ENCODE assay signal across 17 cellular contexts in genomic region chr7:142636751-142637150, GRCh38.
DNase-seq lines count a peak whose midpoint lies in the region; ATAC-seq and TF ChIP-seq lines count a peak whose summit lies in the region.
"Had no signal": no experiment of that assay in that cellular context is flagged by ENCODE, and none has a peak within 500 bp of the region (broad histone marks: within the 10 kb centered on the region; RNA-seq: fewer than 3 reads in every experiment).

No MANE protein-coding gene starts in this region.

- H3K36me3 ChIP-seq in Caco-2 (ENCODE audit: control insufficient read depth, insufficient read depth, low read length), result no peaks in the 10 kb centered on the region
- no peaks in the 10 kb centered on the region for H3K36me3 ChIP-seq in thyroid gland
- H3K36me3 ChIP-seq: BLaER1, SJCRH30, tibial artery had no signal

- H3K4me3 Mint-ChIP-seq in T-cell (peak overlapping the region; percentile 86 to 87 (median 87)), Caco-2 (ENCODE audit: unreplicated experiment) (no peak overlapping the region)
- H3K4me3 Mint-ChIP-seq in activated naive CD8-positive, alpha-beta T cell treated with anti-CD3 and anti-CD28 coated beads for 36 hours, result peak overlapping the region; percentile 92
- H3K4me3 Mint-ChIP-seq: mesothelial cell of epicardium had no signal

- no peaks in the 10 kb centered on the region for H3K9me3 Mint-ChIP-seq in T-cell
- H3K9me3 Mint-ChIP-seq in activated naive CD8-positive, alpha-beta T cell treated with anti-CD3 and anti-CD28 coated beads for 36 hours, result no peaks in the 10 kb centered on the region
- H3K9me3 Mint-ChIP-seq in Caco-2 (ENCODE audit: unreplicated experiment), result no peaks in the 10 kb centered on the region
- H3K9me3 Mint-ChIP-seq: mesothelial cell of epicardium had no signal

- H3K27ac ChIP-seq in thyroid gland, result no peak overlapping the region
- H3K27ac ChIP-seq: BLaER1, SJCRH30, tibial artery had no signal

- BruUV-seq in Caco-2 (replicated peaks; lab: Mats Ljungman, UMichigan), result no TSS peak

- no peaks in the 10 kb centered on the region for H3K4me1 ChIP-seq in Caco-2
- no peaks in the 10 kb centered on the region for H3K4me1 ChIP-seq in thyroid gland
- H3K4me1 ChIP-seq: BLaER1, SJCRH30, tibial artery had no signal

- CTCF ChIA-PET in T-cell (lab: Charles Lee), result interaction anchor here (0.6 to 1.9 kb wide), 19 partner anchors 10 to 708 kb away, joined by 3 to 23 read pairs (median 4); no protein-coding TSS in a partner anchor
- CTCF ChIA-PET in Caco-2 (lab: Charles Lee), result interaction anchor here (1.0 to 1.6 kb wide), 2 partner anchors 102 to 146 kb away, joined by 3 to 6 read pairs; no protein-coding TSS in a partner anchor

- H3K27me3 Mint-ChIP-seq in T-cell (peaks cover 0 to 3% of the 10 kb centered on the region in 2 donors), Caco-2 (ENCODE audit: insufficient read depth, unreplicated experiment) (peaks cover 15% of the 10 kb centered on the region)
- peaks cover 3% of the 10 kb centered on the region for H3K27me3 Mint-ChIP-seq in activated naive CD8-positive, alpha-beta T cell treated with anti-CD3 and anti-CD28 coated beads for 36 hours

- ATAC-seq in T-cell (replicated peaks in 1 of 4) (peak; percentile 60 to 90 (median 66)), HG03135 (IDR thresholded peaks at IDR 0.05; ENCODE audit: unreplicated experiment) (no peak)
- ATAC-seq: GM12878 had no signal

- H3K27ac Mint-ChIP-seq in T-cell (peak overlapping the region; percentile 99 to 100), Caco-2 (ENCODE audit: unreplicated experiment) (no peak overlapping the region)
- H3K27ac Mint-ChIP-seq in activated naive CD8-positive, alpha-beta T cell treated with anti-CD3 and anti-CD28 coated beads for 36 hours, result peak overlapping the region; percentile 98
- H3K27ac Mint-ChIP-seq: mesothelial cell of epicardium had no signal

- H3K9me3 ChIP-seq in Caco-2 (no peaks in the 10 kb centered on the region), thyroid gland (no peaks in the 10 kb centered on the region)
- H3K9me3 ChIP-seq: BLaER1, SJCRH30, tibial artery had no signal

- POLR2A ChIA-PET in T-cell (lab: Charles Lee), result interaction anchor here (0.5 to 1.9 kb wide), 12 partner anchors 9 to 181 kb away, joined by 3 to 18 read pairs (median 4); no protein-coding TSS in a partner anchor
- POLR2A ChIA-PET in Caco-2 (lab: Charles Lee), result no interaction called here

- TF ChIP-seq CTCF in Caco-2 (IDR thresholded peaks at IDR 0.05; ENCODE audit: insufficient read depth in 1 of 2, low read depth in 1 of 2, low read length in 1 of 2, severe bottlenecking in 1 of 2, unreplicated experiment in 1 of 2) (no peak), thyroid gland (IDR thresholded peaks at IDR 0.05) (no peak)

- no peak for TF ChIP-seq POLR2A in thyroid gland (IDR thresholded peaks at IDR 0.05)

- peaks cover 15 to 26% (median 24%) of the 10 kb centered on the region in 3 donors for H3K4me1 Mint-ChIP-seq in T-cell
- peaks cover 16% of the 10 kb centered on the region for H3K4me1 Mint-ChIP-seq in activated naive CD8-positive, alpha-beta T cell treated with anti-CD3 and anti-CD28 coated beads for 36 hours
- H3K4me1 Mint-ChIP-seq in Caco-2 (ENCODE audit: low read depth, unreplicated experiment), result no peaks in the 10 kb centered on the region
- H3K4me1 Mint-ChIP-seq: mesothelial cell of epicardium had no signal

- DNase-seq in T-cell, result peak in 30 of 34 experiments; percentile 10 to 74 (median 40)
- DNase-seq in activated CD4-positive, alpha-beta T cell treated with anti-CD3 and anti-CD28 coated beads, Interleukin-2, amount 50 U/mL, for 4 hours, result peak; percentile 22 to 40
- DNase-seq in activated naive CD8-positive, alpha-beta T cell treated with anti-CD3 and anti-CD28 coated beads for 36 hours, result peak; percentile 35
- peak; percentile 49 for DNase-seq in stimulated activated CD4-positive, alpha-beta T cell treated with anti-CD3 and anti-CD28 coated beads, Interleukin-4, amount 100 ng/mL, for 24 hours
- no peak for DNase-seq in Caco-2
- no peak for DNase-seq in H4 (ENCODE audit: low spot score)
- DNase-seq in thyroid gland, result no peak
- DNase-seq: KBM-7, NCI-H1417 treated with DMSO at 0.1 percent for 48 hours, NCI-H226, occipital lobe, SJCRH30, tibial artery had no signal

- H3K4me3 ChIP-seq in Caco-2 (ENCODE audit: low read depth, low read length) (no peak overlapping the region), thyroid gland (replicated peaks in 1 of 3) (no peak overlapping the region)
- H3K4me3 ChIP-seq: BLaER1, GM12878, SJCRH30, tibial artery had no signal

- 82% methylated on average over 6 of the region's 6 CpGs for WGBS in thyroid gland, 2 donors

- intact Hi-C loops in Caco-2 (cut with micrococcal nuclease; ENCODE audit: unreplicated experiment) (loop anchor here (10.0 kb wide), 1 partner anchor 368 kb away; no protein-coding TSS in a partner anchor), thyroid gland (cut with DNase I) (no loop called here)

- H3K27me3 ChIP-seq in Caco-2 (replicated peaks; ENCODE audit: control insufficient read depth, insufficient read depth, low read length) (peaks cover 1% of the 10 kb centered on the region; the same call in 1 of the 2 replicates), thyroid gland (peaks cover 3% of the 10 kb centered on the region)
- H3K27me3 ChIP-seq: BLaER1, SJCRH30 had no signal

- H3K36me3 Mint-ChIP-seq in T-cell (no peaks in the 10 kb centered on the region), Caco-2 (ENCODE audit: insufficient read depth, unreplicated experiment) (no peaks in the 10 kb centered on the region)
- H3K36me3 Mint-ChIP-seq in activated naive CD8-positive, alpha-beta T cell treated with anti-CD3 and anti-CD28 coated beads for 36 hours, result no peaks in the 10 kb centered on the region
- H3K36me3 Mint-ChIP-seq: mesothelial cell of epicardium had no signal

Comparison
In these comparisons a context has a peak if more than half of its experiments do, and no peak if none do; other contexts are left out.
1. DNase-seq: peak in T-cell (30 of 34), activated CD4-positive, alpha-beta T cell treated with anti-CD3 and anti-CD28 coated beads, Interleukin-2, amount 50 U/mL, for 4 hours (2 of 2), activated naive CD8-positive, alpha-beta T cell treated with anti-CD3 and anti-CD28 coated beads for 36 hours (single experiment) and stimulated activated CD4-positive, alpha-beta T cell treated with anti-CD3 and anti-CD28 coated beads, Interleukin-4, amount 100 ng/mL, for 24 hours (single experiment); none in Caco-2 (0 of 2), H4 (single experiment) and thyroid gland (0 of 2).